Comparison of ENCODE assay signal across 1 cellular context in genomic region chr22:37609240-37610152, GRCh38.
TF ChIP-seq lines count a peak whose summit lies in the region.

No MANE protein-coding gene starts in this region.

TF ChIP-seq in K562, 482 proteins besides CTCF, POLR2A, EP300 and RAD21:
- TF ChIP-seq TAF9B (IDR thresholded peaks at IDR 0.05; ENCODE audit: partially characterized antibody) (peak; percentile 60), PHB2 (IDR thresholded peaks at IDR 0.05; ENCODE audit: low read depth) (0 out of 2 replicates have a peak, but pooled peaks have one; percentile 10), RCOR1 (IDR thresholded peaks at IDR 0.05; ENCODE audit: borderline replicate concordance in 1 of 2, low read depth in 2 of 2, low read length in 2 of 2) (no peak), TBP (optimal IDR thresholded peaks at IDR 0.05; ENCODE audit: low read depth, low read length) (peak; percentile 56), ZNF644 (tag; IDR thresholded peaks at IDR 0.05; ENCODE audit: low read depth) (no peak), ZBTB26 (CRISPR knock-in tag; IDR thresholded peaks at IDR 0.05) (no peak), IRF9 (tag; IDR thresholded peaks at IDR 0.05) (no peak), ZNF592 (IDR thresholded peaks at IDR 0.05) (peak; percentile 29; the same call in 1 of the 2 replicates), POLR2G (IDR thresholded peaks at IDR 0.05; ENCODE audit: low read depth, low read length) (peak; percentile 51; the same call in 1 of the 2 replicates), TAF1 (IDR thresholded peaks at IDR 0.05; ENCODE audit: control insufficient read depth, extremely low read depth, insufficient read depth, low read length, severe bottlenecking) (peak; percentile 96), RBBP5 (IDR thresholded peaks at IDR 0.05; ENCODE audit: borderline replicate concordance, insufficient read depth, low read length, poor library complexity, severe bottlenecking) (peak; percentile 7), ETV1 (tag; conservative IDR thresholded peaks at IDR 0.05; ENCODE audit: low read depth) (peak; percentile 37), SAP30 (IDR thresholded peaks at IDR 0.05; ENCODE audit: borderline replicate concordance, insufficient read depth, low read depth, low read length, poor library complexity, severe bottlenecking) (peak; percentile 11), RNF2 (IDR thresholded peaks at IDR 0.05) (peak; percentile 67; the same call in 1 of the 2 replicates), KLF16 (IDR thresholded peaks at IDR 0.05) (no peak), ZBTB7A (IDR thresholded peaks at IDR 0.05; ENCODE audit: borderline replicate concordance, control insufficient read depth, low read depth, low read length) (peak; percentile 65; the same call in 1 of the 2 replicates), CBFB (CRISPR knock-in tag; IDR thresholded peaks at IDR 0.05) (no peak), PRDM10 (IDR thresholded peaks at IDR 0.05; ENCODE audit: partially characterized antibody) (peak; percentile 86)
TF ChIP-seq in K562: peak in this region for 12.
